1 cellular context compared by ENCODE assay signal in the genomic region with DNA sequence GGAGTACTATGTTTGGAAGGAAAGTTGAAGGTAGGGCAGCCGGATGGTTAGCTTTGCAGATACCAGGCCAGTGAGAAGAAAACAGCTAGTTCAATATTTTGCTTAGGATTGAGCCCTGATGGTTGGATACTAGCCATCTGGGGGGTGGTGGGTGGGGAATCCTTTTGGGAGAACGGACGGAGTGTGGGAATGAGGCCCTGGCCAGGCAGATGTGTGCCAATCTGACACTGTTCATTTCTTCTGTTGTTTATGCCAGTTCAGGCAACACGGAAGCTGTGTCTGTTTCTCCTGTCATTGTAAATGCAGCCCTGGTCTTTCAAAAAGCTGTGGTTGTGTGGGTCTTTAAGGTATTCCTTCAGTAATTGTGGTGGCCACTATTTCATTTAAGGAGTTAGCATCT. TPM values are rescaled to one million over a fixed set of nuclear protein-coding genes. Genes with fewer than 3 reads are reported as not detected.
"Had no signal": no experiment of that assay in that cellular context is flagged by ENCODE, and none has a peak within 500 bp of the region (broad histone marks: within the 10 kb centered on the region; RNA-seq: fewer than 3 reads in every experiment).

No MANE protein-coding gene starts in this region.

RNA-seq across cellular contexts. Expression of gene LIMS3, which starts 7.5 kb away (rescaled TPM):
- total RNA-seq: SK-MEL-5 had no signal
